In the genomic region with DNA sequence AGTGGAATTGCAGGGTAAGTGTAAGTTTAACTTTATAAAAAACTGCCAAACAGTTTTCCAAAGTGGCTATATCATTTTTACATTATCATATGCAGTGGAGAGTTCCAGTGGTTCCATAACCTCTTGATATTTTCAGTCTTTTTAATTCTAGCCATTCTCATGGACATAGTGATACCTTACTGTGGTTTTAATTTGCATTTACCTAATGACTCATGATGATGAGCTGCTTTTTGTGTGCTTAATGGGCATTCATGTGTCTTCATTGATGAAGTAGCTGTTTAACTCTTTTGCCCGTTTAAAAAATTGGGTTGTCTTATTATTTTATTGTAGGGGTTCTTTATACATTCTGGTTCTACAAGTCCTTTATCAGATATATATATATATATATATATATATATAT, we compare ENCODE assay signal across 24 cellular contexts. TPM values are rescaled to one million over a fixed set of nuclear protein-coding genes. Genes with fewer than 3 reads are reported as not detected.
DNase-seq lines count a peak whose midpoint lies in the region; ATAC-seq, FAIRE-seq and TF ChIP-seq lines count a peak whose summit lies in the region.
"Had no signal": no experiment of that assay in that cellular context is flagged by ENCODE, and none has a peak within 500 bp of the region (broad histone marks: within the 10 kb centered on the region; RNA-seq: fewer than 3 reads in every experiment).

No MANE protein-coding gene starts in this region.

- H3K27ac Mint-ChIP-seq in activated CD4-positive, alpha-beta T cell treated with anti-CD3 and anti-CD28 coated beads for 36 hours: no peak overlapping the region
- no peak overlapping the region for H3K27ac Mint-ChIP-seq in stimulated activated effector memory CD8-positive, alpha-beta T cell treated with anti-CD3 and anti-CD28 coated beads, Interleukin-12 subunit alpha, Interleukin-12 subunit beta, amount 100 ng/mL, for 72 hours
- H3K27ac Mint-ChIP-seq: CD8-positive, alpha-beta T cell; GM23338 had no signal

- CTCF ChIA-PET in activated CD4-positive, alpha-beta T cell treated with anti-CD3 and anti-CD28 coated beads for 36 hours (lab: Charles Lee): interaction anchor here (0.5 to 1.1 kb wide), 2 partner anchors 21 to 162 kb away, joined by 3 read pairs; no protein-coding TSS in a partner anchor
- CTCF ChIA-PET in GM12878 (lab: Yijun Ruan, JAX): interaction anchor here (1.6 kb wide), 1 partner anchor 47 kb away, joined by 4 read pairs; no protein-coding TSS in a partner anchor
- CTCF ChIA-PET in HepG2 (lab: Yijun Ruan, JAX; ENCODE audit: low intra/inter-chr PET ratio, low total read pairs): no interaction called here

- BruUV-seq in GM12878 (replicated peaks; lab: Mats Ljungman, UMichigan) (no TSS peak), HepG2 (replicated peaks; lab: Mats Ljungman, UMichigan) (no TSS peak)

- no peak for TF ChIP-seq CTCF in GM12878 (IDR thresholded peaks at IDR 0.05 in 2 of 3, conservative IDR thresholded peaks at IDR 0.05 in 1 of 3; ENCODE audit: control insufficient read depth in 2 of 3, extremely low read depth in 1 of 3, insufficient read depth in 1 of 3, low read depth in 3 of 3, low read length in 3 of 3)
- TF ChIP-seq CTCF in HepG2 (CRISPR knock-in tag; IDR thresholded peaks at IDR 0.05): no peak

- no peaks in the 10 kb centered on the region for H3K36me3 ChIP-seq in GM12878 (ENCODE audit: control insufficient read depth in 2 of 2, insufficient read depth in 2 of 2, low read length in 1 of 2)
- peaks cover 0 to 8% of the 10 kb centered on the region in 2 experiments; a peak in 2 of 5 replicates for H3K36me3 ChIP-seq in HepG2 (replicated peaks in 1 of 2; ENCODE audit: control insufficient read depth in 1 of 2, insufficient read depth in 2 of 2, low read length in 2 of 2)

- H3K4me3 Mint-ChIP-seq in activated CD4-positive, alpha-beta T cell treated with anti-CD3 and anti-CD28 coated beads for 36 hours: no peak overlapping the region
- no peak overlapping the region for H3K4me3 Mint-ChIP-seq in stimulated activated effector memory CD8-positive, alpha-beta T cell treated with anti-CD3 and anti-CD28 coated beads, Interleukin-12 subunit alpha, Interleukin-12 subunit beta, amount 100 ng/mL, for 72 hours
- H3K4me3 Mint-ChIP-seq: CD8-positive, alpha-beta T cell; GM23338 had no signal

- peaks cover 8% of the 10 kb centered on the region for H3K79me2 ChIP-seq in GM12878 (ENCODE audit: control insufficient read depth, insufficient read depth, low read length)
- peaks cover 7% of the 10 kb centered on the region for H3K79me2 ChIP-seq in HepG2 (ENCODE audit: insufficient read depth, low read length)

- peaks cover 23% of the 10 kb centered on the region for H3K4me1 ChIP-seq in GM12878 (ENCODE audit: control insufficient read depth, insufficient read depth, low read length)
- peaks cover 38% of the 10 kb centered on the region for H3K4me1 ChIP-seq in HepG2 (ENCODE audit: insufficient read depth, low read length)

- in situ Hi-C loops in GM12878 (cut with MboI): no loop called here
- in situ Hi-C loops in HepG2 (cut with HindIII; ENCODE audit: extremely low pct_ligation_motif_present, low pct_unique_long_range_greater_than_20kb): no loop called here

- no peaks in the 10 kb centered on the region for H3K9me3 Mint-ChIP-seq in activated CD4-positive, alpha-beta T cell treated with anti-CD3 and anti-CD28 coated beads for 36 hours (ENCODE audit: low read depth)
- no peaks in the 10 kb centered on the region for H3K9me3 Mint-ChIP-seq in stimulated activated effector memory CD8-positive, alpha-beta T cell treated with anti-CD3 and anti-CD28 coated beads, Interleukin-12 subunit alpha, Interleukin-12 subunit beta, amount 100 ng/mL, for 72 hours
- H3K9me3 Mint-ChIP-seq: CD8-positive, alpha-beta T cell; GM23338 had no signal

- POLR2A ChIA-PET in activated CD4-positive, alpha-beta T cell treated with anti-CD3 and anti-CD28 coated beads for 36 hours (lab: Charles Lee): interaction anchor here (0.6 kb wide), 1 partner anchor 21 kb away, joined by 9 read pairs; no protein-coding TSS in a partner anchor
- POLR2A ChIA-PET in GM12878 (lab: Charles Lee) (no interaction called here), HepG2 (lab: Yijun Ruan, JAX) (no interaction called here)

- intact Hi-C loops in activated CD4-positive, alpha-beta T cell treated with anti-CD3 and anti-CD28 coated beads for 36 hours (cut with DNase I, micrococcal nuclease): no loop called here
- intact Hi-C loops in GM12878 (cut with micrococcal nuclease; ENCODE audit: unreplicated experiment) (no loop called here), HepG2 (cut with micrococcal nuclease; ENCODE audit: unreplicated experiment) (no loop called here)

- no peak overlapping the region for H3K9ac ChIP-seq in GM12878 (ENCODE audit: control insufficient read depth, insufficient read depth, low read length)
- H3K9ac ChIP-seq in HepG2 (ENCODE audit: insufficient read depth, low read depth, low read length): no peak overlapping the region
- H3K9ac ChIP-seq: BLaER1 treated with 17β-estradiol and CSF1 and Interleukin-3, amounts not matched to agents 10 nM and 100 nM; KMS-11 had no signal

- H4K20me1 ChIP-seq in GM12878 (ENCODE audit: control insufficient read depth, insufficient read depth) (no peaks in the 10 kb centered on the region), HepG2 (ENCODE audit: insufficient read depth, low read length) (no peaks in the 10 kb centered on the region)

- no peak for DNase-seq in activated CD4-positive, alpha-beta T cell treated with anti-CD3 and anti-CD28 coated beads for 36 hours
- no peak for DNase-seq in activated CD4-positive, alpha-beta T cell treated with anti-CD3 and anti-CD28 coated beads for 48 hours
- DNase-seq in NCI-H526 treated with DMSO at 0.1 percent for 48 hours (lab: John Stamatoyannopoulos, UW) (peak; percentile 65), GM12878 (ENCODE audit: low read depth, low spot score) (no peak), HepG2 (ENCODE audit: low spot score) (no peak)
- no peak for DNase-seq in stimulated activated effector memory CD8-positive, alpha-beta T cell treated with anti-CD3 and anti-CD28 coated beads, Interleukin-12 subunit alpha, Interleukin-12 subunit beta, amount 100 ng/mL, for 72 hours (ENCODE audit: low spot score in 2 of 2)
- DNase-seq: 8988T; Calu3; CD8-positive, alpha-beta T cell; GDM1; HCEC 1CT; NCI-H1694; NCI-H2081; NCI-H2171; NCI-H345; NCI-H524; OCI-M1; SHP77 had no signal

- H3K27me3 ChIP-seq in GM12878 (replicated peaks in 1 of 2; ENCODE audit: control insufficient read depth in 2 of 2, insufficient read depth in 2 of 2, low read length in 1 of 2) (no peaks in the 10 kb centered on the region), HepG2 (ENCODE audit: control insufficient read depth in 1 of 2, insufficient read depth in 2 of 2, low read length in 2 of 2) (no peaks in the 10 kb centered on the region)
- H3K27me3 ChIP-seq: BLaER1 treated with 17β-estradiol and CSF1 and Interleukin-3, amounts not matched to agents 10 nM and 100 nM had no signal

- no peaks in the 10 kb centered on the region for H3K27me3 Mint-ChIP-seq in activated CD4-positive, alpha-beta T cell treated with anti-CD3 and anti-CD28 coated beads for 36 hours

- H3K27ac ChIP-seq in GM12878 (ENCODE audit: control insufficient read depth, insufficient read depth): no peak overlapping the region
- no peak overlapping the region for H3K27ac ChIP-seq in HepG2 (ENCODE audit: extremely low read length, insufficient read depth, low read length)
- H3K27ac ChIP-seq: BLaER1 treated with 17β-estradiol and CSF1 and Interleukin-3, amounts not matched to agents 10 nM and 100 nM; KMS-11 had no signal

- TF ChIP-seq POLR2A in GM12878 (IDR thresholded peaks at IDR 0.05; ENCODE audit: low read depth, low read length): no peak
- no peak for TF ChIP-seq POLR2A in HepG2 (IDR thresholded peaks at IDR 0.05; ENCODE audit: insufficient read depth in 1 of 2, low read depth in 2 of 2, low read length in 2 of 2)

- H3K4me2 ChIP-seq in GM12878 (ENCODE audit: control insufficient read depth, insufficient read depth) (no peak overlapping the region), HepG2 (ENCODE audit: low read depth, low read length) (no peak overlapping the region)
- H3K4me2 ChIP-seq: BLaER1 treated with 17β-estradiol and CSF1 and Interleukin-3, amounts not matched to agents 10 nM and 100 nM; GM23338; KMS-11 had no signal

- H2AFZ ChIP-seq in GM12878 (ENCODE audit: control insufficient read depth, low read depth, low read length) (no peak overlapping the region), HepG2 (ENCODE audit: low read length) (no peak overlapping the region)
- H2AFZ ChIP-seq: GM23338 had no signal

- RAD21 ChIA-PET in GM12878 (lab: Charles Lee; ENCODE audit: unreplicated experiment): interaction anchor here (1.0 kb wide), 1 partner anchor 21 kb away, joined by 3 read pairs; no protein-coding TSS in a partner anchor

- H3K4me3 ChIP-seq in GM12878: no peak overlapping the region
- H3K4me3 ChIP-seq in HepG2 (replicated peaks in 1 of 3; ENCODE audit: insufficient read depth in 1 of 3, low read depth in 2 of 3, low read length in 3 of 3): no peak overlapping the region
- H3K4me3 ChIP-seq: BLaER1 treated with 17β-estradiol and CSF1 and Interleukin-3, amounts not matched to agents 10 nM and 100 nM; GM23338 had no signal

- TF ChIP-seq EP300 in GM12878 (IDR thresholded peaks at IDR 0.05; ENCODE audit: borderline replicate concordance in 1 of 2, control insufficient read depth in 1 of 2, low read depth in 2 of 2, low read length in 2 of 2) (no peak), HepG2 (IDR thresholded peaks at IDR 0.05; ENCODE audit: low read depth in 2 of 2, low read length in 2 of 2) (no peak), HepG2 (CRISPR knock-in tag; IDR thresholded peaks at IDR 0.05; ENCODE audit: borderline replicate concordance) (no peak)

- 45% methylated on average over 1 of the region's 1 CpG for WGBS in GM12878 (ENCODE audit: insufficient coverage, insufficient replicate concordance, low lambda C conversion rate, missing lambda C conversion rate)
- 94% methylated on average over 1 of the region's 1 CpG for WGBS in HepG2 (ENCODE audit: low lambda C conversion rate)

- no peak for FAIRE-seq in GM12878 (lab: Jason Lieb, UNC)
- FAIRE-seq in HepG2 (lab: Jason Lieb, UNC): no peak
- FAIRE-seq: GM19239 had no signal

- H3K4me1 Mint-ChIP-seq in activated CD4-positive, alpha-beta T cell treated with anti-CD3 and anti-CD28 coated beads for 36 hours: peaks cover 11% of the 10 kb centered on the region
- H3K4me1 Mint-ChIP-seq in stimulated activated effector memory CD8-positive, alpha-beta T cell treated with anti-CD3 and anti-CD28 coated beads, Interleukin-12 subunit alpha, Interleukin-12 subunit beta, amount 100 ng/mL, for 72 hours: peaks cover 31% of the 10 kb centered on the region
- H3K4me1 Mint-ChIP-seq: GM23338 had no signal

- SMC1A ChIA-PET in GM12878 (lab: Charles Lee; ENCODE audit: uncharacterized antibody, unreplicated experiment): interaction anchor here (0.5 to 1.5 kb wide), 3 partner anchors 16 to 212 kb away, joined by 3 to 6 read pairs (median 5); no protein-coding TSS in a partner anchor

- ATAC-seq in activated CD4-positive, alpha-beta T cell treated with anti-CD3 and anti-CD28 coated beads for 36 hours: peak; percentile 58
- ATAC-seq in GM12878 (no peak), HG03196 (IDR thresholded peaks at IDR 0.05; ENCODE audit: unreplicated experiment) (no peak), HepG2 (no peak), GM21515 (IDR thresholded peaks at IDR 0.05; ENCODE audit: unreplicated experiment) (no peak)
- peak; percentile 54 for ATAC-seq in stimulated activated effector memory CD8-positive, alpha-beta T cell treated with anti-CD3 and anti-CD28 coated beads, Interleukin-12 subunit alpha, Interleukin-12 subunit beta, amount 100 ng/mL, for 72 hours
- ATAC-seq: CD8-positive, alpha-beta T cell; GM23338 had no signal

- peaks cover 19% of the 10 kb centered on the region for H3K36me3 Mint-ChIP-seq in activated CD4-positive, alpha-beta T cell treated with anti-CD3 and anti-CD28 coated beads for 36 hours (ENCODE audit: low read depth)
- peaks cover 16% of the 10 kb centered on the region for H3K36me3 Mint-ChIP-seq in stimulated activated effector memory CD8-positive, alpha-beta T cell treated with anti-CD3 and anti-CD28 coated beads, Interleukin-12 subunit alpha, Interleukin-12 subunit beta, amount 100 ng/mL, for 72 hours

- no peaks in the 10 kb centered on the region for H3K9me3 ChIP-seq in GM12878 (replicated peaks; ENCODE audit: control insufficient read depth, insufficient read depth, low read length)
- H3K9me3 ChIP-seq in HepG2 (ENCODE audit: low read length): no peaks in the 10 kb centered on the region

- no peak for TF ChIP-seq RAD21 in GM12878 (IDR thresholded peaks at IDR 0.05; ENCODE audit: insufficient read depth, low read depth, low read length)
- TF ChIP-seq RAD21 in HepG2 (CRISPR knock-in tag; IDR thresholded peaks at IDR 0.05): no peak

RNA-seq across cellular contexts. Expression of a gene that starts 29.4 kb away (rescaled TPM):
- 10 to 100 TPM; 28.5 to 29.1 TPM for total RNA-seq in activated CD4-positive, alpha-beta T cell treated with anti-CD3 and anti-CD28 coated beads for 36 hours
- total RNA-seq in GM12878 (2013; cell fraction: nucleolus; rRNA removed): 50.2 and 54.1 TPM in 2 replicates
- 12.5 and 13.5 TPM in 2 replicates for total RNA-seq in GM12878 (2014; rRNA removed)
- 12.4 and 12.9 TPM in 2 replicates for total RNA-seq in GM12878 (2014; rRNA removed; fragmentation: Illumina TruSeq; extraction: Trizol)
- total RNA-seq in GM12878 (2021): 20.8 and 21.8 TPM in 2 replicates
- polyA plus RNA-seq in GM12878 (2011; ENCODE audit: low read depth): 3.7 TPM
- polyA plus RNA-seq in GM12878 (2011; rRNA removed): 12.5 and 15.1 TPM in 2 replicates
- polyA plus RNA-seq in GM12878 (2011; cell fraction: cytosol; rRNA removed): 7.9 and 9.5 TPM in 2 replicates
- 8.6 and 9.1 TPM in 2 replicates for polyA plus RNA-seq in GM12878 (2011; cell fraction: nucleus; rRNA removed)
- 5.2 and 5.4 TPM in 2 replicates for polyA plus RNA-seq in GM12878 (2012)
- polyA plus RNA-seq in GM12878 (2014; fragmentation: Illumina TruSeq; extraction: Trizol): 8.4 and 9.8 TPM in 2 replicates
- polyA plus RNA-seq in GM12878 (2014; fragmentation: Nextera tagmentation; extraction: Ambion mirVana): 1 to 10 TPM; 3.8 to 3.9 TPM
- 9.0 and 10.0 TPM in 2 replicates for polyA plus RNA-seq in GM12878 (2014; rRNA removed)
- 10 to 100 TPM; 18.5 to 20.0 TPM for polyA plus RNA-seq in GM12878 (2016; fragmentation: Nextera tagmentation; extraction: Ambion mirVana)
- 21.4 and 38.2 TPM in 2 replicates for polyA minus RNA-seq in GM12878 (2011; rRNA and poly(A)+ RNA removed)
- polyA minus RNA-seq in GM12878 (2011; cell fraction: cytosol; rRNA and poly(A)+ RNA removed): 9.4 and 10.4 TPM in 2 replicates
- 7.0 and 15.6 TPM in 2 replicates for polyA minus RNA-seq in GM12878 (2011; cell fraction: nucleus; rRNA and poly(A)+ RNA removed)
- 17.8 and 22.8 TPM in 2 replicates for total RNA-seq in HepG2 (2016; rRNA removed; fragmentation: Illumina TruSeq; extraction: Trizol)
- 26.3 and 28.9 TPM in 2 replicates for total RNA-seq in HepG2 (2016; cell fraction: cytosol; rRNA removed; fragmentation: Illumina TruSeq; extraction: Trizol; ENCODE audit: low read depth)
- total RNA-seq in HepG2 (2016; cell fraction: insoluble cytoplasmic fraction; rRNA removed; fragmentation: Illumina TruSeq; extraction: Trizol): 18.5 and 19.3 TPM in 2 replicates
- 12.7 and 13.8 TPM in 2 replicates for total RNA-seq in HepG2 (2016; cell fraction: membrane; rRNA removed; fragmentation: Illumina TruSeq; extraction: Trizol)
- 17.2 and 20.1 TPM in 2 replicates for total RNA-seq in HepG2 (2016; cell fraction: nucleus; rRNA removed; fragmentation: Illumina TruSeq; extraction: Trizol)
- 14.4 and 14.5 TPM in 2 replicates for polyA plus RNA-seq in HepG2 (2011; rRNA removed)
- polyA plus RNA-seq in HepG2 (2011; cell fraction: cytosol; rRNA removed): 7.9 and 10.9 TPM in 2 replicates
- 10.0 and 12.0 TPM in 2 replicates for polyA plus RNA-seq in HepG2 (2011; cell fraction: nucleus; rRNA removed)
- polyA plus RNA-seq in HepG2 (2012): 4.5 and 5.2 TPM in 2 replicates
- polyA plus RNA-seq in HepG2 (2016; cell fraction: cytosol; fragmentation: Illumina TruSeq; extraction: Trizol; ENCODE audit: low read depth): 0.61 and 0.63 TPM in 2 replicates
- 11.0 and 13.2 TPM in 2 replicates for polyA plus RNA-seq in HepG2 (2016; cell fraction: insoluble cytoplasmic fraction; fragmentation: Illumina TruSeq; extraction: Trizol; ENCODE audit: low read depth)
- 1.9 and 2.3 TPM in 2 replicates for polyA plus RNA-seq in HepG2 (2016; cell fraction: membrane; fragmentation: Illumina TruSeq; extraction: Trizol; ENCODE audit: low read depth)
- 16.5 and 19.9 TPM in 2 replicates for polyA plus RNA-seq in HepG2 (2016; cell fraction: nucleus; fragmentation: Illumina TruSeq; extraction: Trizol; ENCODE audit: insufficient read depth, low read depth)
- 22.1 and 26.3 TPM in 2 replicates for polyA minus RNA-seq in HepG2 (2011; rRNA and poly(A)+ RNA removed; ENCODE audit: low replicate concordance)
- 17.5 and 23.0 TPM in 2 replicates for polyA minus RNA-seq in HepG2 (2011; cell fraction: cytosol; rRNA and poly(A)+ RNA removed)
- 21.8 and 26.6 TPM in 2 replicates for polyA minus RNA-seq in HepG2 (2011; cell fraction: nucleus; rRNA and poly(A)+ RNA removed)

Comparison
In these comparisons a context has a peak if more than half of its experiments do, and no peak if none do; other contexts are left out.
1. ATAC-seq: peak in activated CD4-positive, alpha-beta T cell treated with anti-CD3 and anti-CD28 coated beads for 36 hours (single experiment) and stimulated activated effector memory CD8-positive, alpha-beta T cell treated with anti-CD3 and anti-CD28 coated beads, Interleukin-12 subunit alpha, Interleukin-12 subunit beta, amount 100 ng/mL, for 72 hours (single experiment); none in GM12878 (single experiment), HG03196 (single experiment), HepG2 (single experiment) and GM21515 (single experiment).